15 cellular contexts compared by ENCODE assay signal in the genomic region with DNA sequence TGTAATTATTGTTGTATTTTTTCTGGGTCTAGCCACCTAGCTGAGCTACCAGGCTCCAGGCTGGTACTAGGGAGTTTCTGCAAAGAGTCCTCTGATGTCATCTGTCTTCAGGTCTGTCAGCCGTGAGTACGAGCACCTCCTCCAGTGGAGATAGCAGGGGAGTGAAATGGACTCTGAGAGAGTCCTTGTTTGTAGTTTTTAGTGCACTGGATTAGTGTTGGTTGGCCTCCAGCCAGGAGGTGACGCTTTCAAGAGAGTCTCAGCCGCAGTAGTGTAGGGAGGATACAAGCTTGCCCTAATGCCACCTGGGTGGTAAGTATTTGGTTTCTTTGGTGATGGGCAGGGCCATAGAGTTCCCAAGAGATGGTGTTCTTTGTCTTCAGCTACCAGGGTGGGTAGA.
"Had no signal": no experiment of that assay in that cellular context is flagged by ENCODE, and none has a peak within 500 bp of the region (broad histone marks: within the 10 kb centered on the region; RNA-seq: fewer than 3 reads in every experiment).

No MANE protein-coding gene starts in this region.

- H3K27me3 ChIP-seq: heart right ventricle, stomach, uterus had no signal

- H3K4me1 Mint-ChIP-seq: natural killer cell, neural crest cell had no signal

- H3K9me3 ChIP-seq: thoracic aorta, uterus had no signal

- H3K4me1 ChIP-seq: heart right ventricle, stomach, uterus had no signal

- DNase-seq: effector memory CD4-positive, alpha-beta T cell; heart right ventricle; hypothalamus; natural killer cell; stimulated activated CD4-positive, alpha-beta T cell treated with anti-CD3 and anti-CD28 coated beads, Interleukin-2, amount 100 ng/mL, for 24 hours; stimulated activated naive CD4-positive, alpha-beta T cell; stomach; substantia nigra; uterus had no signal

- H3K4me3 Mint-ChIP-seq: natural killer cell, neural crest cell, type B pancreatic cell had no signal

- H3K36me3 Mint-ChIP-seq: natural killer cell had no signal

- H3K4me3 ChIP-seq: heart right ventricle, stomach, thoracic aorta, uterus had no signal

- FAIRE-seq: endometrium, frontal cortex, islet of Langerhans had no signal

- H3K36me3 ChIP-seq: heart right ventricle, stomach, thoracic aorta, uterus had no signal

- H3K9me3 Mint-ChIP-seq: type B pancreatic cell had no signal

- H3K27ac Mint-ChIP-seq: natural killer cell, type B pancreatic cell had no signal

- H3K27ac ChIP-seq: heart right ventricle, stomach, thoracic aorta, uterus had no signal
